33 cellular contexts compared by ENCODE assay signal in genomic region chr2:83764447-83765005, GRCh38.
"Had no signal": no experiment of that assay in that cellular context is flagged by ENCODE, and none has a peak within 500 bp of the region (broad histone marks: within the 10 kb centered on the region; RNA-seq: fewer than 3 reads in every experiment).

No MANE protein-coding gene starts in this region.

- DNase-seq: activated B cell treated with CpG ODN at 0.5 μM for 24 hours; activated CD4-positive, alpha-beta memory T cell treated with anti-CD3 and anti-CD28 coated beads for 36 hours; activated CD4-positive, alpha-beta T cell treated with anti-CD3 and anti-CD28 coated beads for 4 hours; activated CD4-positive, alpha-beta T cell treated with anti-CD3 and anti-CD28 coated beads, Interleukin-2, amount 10 ng/mL, durations not matched to agents 24 days and 14 days; activated CD4-positive, alpha-beta T cell treated with anti-CD3 and anti-CD28 coated beads, Interleukin-2, amount 50 U/mL, for 1 hour; activated CD4-positive, alpha-beta T cell treated with anti-CD3 and anti-CD28 coated beads, Interleukin-2, amount 50 U/mL, for 4 hours; activated CD4-positive, CD25-positive, alpha-beta regulatory T cell treated with anti-CD3 and anti-CD28 coated beads, Interleukin-2, amount 50 U/mL, for 72 hours; activated CD8-positive, alpha-beta memory T cell treated with anti-CD3 and anti-CD28 coated beads, Interleukin-2, amount 50 U/mL, for 4 hours; activated CD8-positive, alpha-beta T cell treated with anti-CD3 and anti-CD28 coated beads for 36 hours; activated effector memory CD4-positive, alpha-beta T cell treated with anti-CD3 and anti-CD28 coated beads, Interleukin-2, amount 50 U/mL, for 16 hours; activated gamma-delta T cell treated with Interleukin-2 at 50 U/mL for 16 hours; activated naive CD4-positive, alpha-beta T cell; activated naive CD4-positive, alpha-beta T cell treated with anti-CD3 and anti-CD28 coated beads for 36 hours; activated naive CD4-positive, alpha-beta T cell treated with anti-CD3 and anti-CD28 coated beads, Interleukin-2, amount 50 U/mL, for 16 hours; activated naive CD8-positive, alpha-beta T cell treated with anti-CD3 and anti-CD28 coated beads for 36 hours; activated T-cell treated with anti-CD3 and anti-CD28 coated beads for 4 hours; activated T-cell treated with anti-CD3 and anti-CD28 coated beads, Interleukin-2, amount 50 U/mL, for 1 hour; activated T-cell treated with anti-CD3 and anti-CD28 coated beads, Interleukin-2, amount 50 U/mL, for 4 hours; activated T-cell treated with anti-CD3 and anti-CD28 coated beads, Interleukin-2, amount 50 U/mL, for 72 hours; amygdala; anterior cingulate cortex; caudate nucleus; cerebellar nuclear complex; T-helper 1 cell; T-helper 2 cell; T-helper 9 cell had no signal

- H3K27me3 ChIP-seq: ascending aorta, cardiac muscle cell had no signal

- H3K27ac ChIP-seq: ascending aorta, cardiac muscle cell, VCaP had no signal

- H3K4me1 ChIP-seq: ascending aorta had no signal

- H3K4me3 ChIP-seq: ascending aorta, cardiac muscle cell had no signal

- FAIRE-seq: bronchial epithelial cell, TTC549 had no signal

- ATAC-seq: activated CD8-positive, alpha-beta T cell treated with anti-CD3 and anti-CD28 coated beads for 36 hours; activated naive CD4-positive, alpha-beta T cell treated with anti-CD3 and anti-CD28 coated beads, Interleukin-2, amount 50 U/mL, for 72 hours; activated T-cell treated with anti-CD3 and anti-CD28 coated beads, Interleukin-2, amount 50 U/mL, for 4 hours; activated T-cell treated with anti-CD3 and anti-CD28 coated beads, Interleukin-2, amount 50 U/mL, for 72 hours; activated T-helper 17 cell treated with anti-CD3 and anti-CD28 coated beads, Interleukin-2, amount 50 U/mL, for 72 hours had no signal

- H3K36me3 ChIP-seq: ascending aorta, cardiac muscle cell had no signal
